In genomic region chr5:150781706-150782614, GRCh38 we compare ENCODE assay signal across 9 cellular contexts. TPM values are rescaled to one million over a fixed set of nuclear protein-coding genes. Genes with fewer than 3 reads are reported as not detected.
DNase-seq lines count a peak whose midpoint lies in the region; ATAC-seq and TF ChIP-seq lines count a peak whose summit lies in the region.
"Had no signal": no experiment of that assay in that cellular context is flagged by ENCODE, and none has a peak within 500 bp of the region (broad histone marks: within the 10 kb centered on the region; RNA-seq: fewer than 3 reads in every experiment).

No MANE protein-coding gene starts in this region.

- no peak for ATAC-seq in HG03045 (IDR thresholded peaks at IDR 0.05; ENCODE audit: unreplicated experiment)

- peaks cover 15% of the 10 kb centered on the region for H3K4me1 Mint-ChIP-seq in neural crest cell

- H3K27me3 Mint-ChIP-seq in neural crest cell (ENCODE audit: low read depth) = peaks cover 30% of the 10 kb centered on the region

- H3K4me1 ChIP-seq in BE2C = peaks cover 3% of the 10 kb centered on the region
- peaks cover 53 to 69% of the 10 kb centered on the region in 2 donors for H3K4me1 ChIP-seq in duodenal mucosa (ENCODE audit: control insufficient read depth in 1 of 2, insufficient read depth in 2 of 2, low read length in 2 of 2)

- no peaks in the 10 kb centered on the region for H3K36me3 ChIP-seq in BE2C
- H3K36me3 ChIP-seq in duodenal mucosa (ENCODE audit: control insufficient read depth in 1 of 2, insufficient read depth in 2 of 2, low read length in 2 of 2) = no peaks in the 10 kb centered on the region

- no peak for TF ChIP-seq CTCF in BE2C (IDR thresholded peaks at IDR 0.05; ENCODE audit: low read depth, low read length)
- no peak for TF ChIP-seq CTCF in neural crest cell (conservative IDR thresholded peaks at IDR 0.05)

- H3K4me3 Mint-ChIP-seq in neural crest cell = peak overlapping the region; percentile 11
- H3K4me3 Mint-ChIP-seq: activated B cell treated with CpG ODN at 0.5 μM for 24 hours had no signal

- peaks cover 3% of the 10 kb centered on the region for H3K9me3 Mint-ChIP-seq in neural crest cell

- H3K4me3 ChIP-seq in BE2C (ENCODE audit: low read depth, low read length) (no peak overlapping the region), duodenal mucosa (ENCODE audit: low read depth in 1 of 2, low read length in 2 of 2) (peak overlapping the region; percentile 6 to 84)

- H3K27ac Mint-ChIP-seq in neural crest cell (ENCODE audit: unreplicated experiment) = no peak overlapping the region
- H3K27ac Mint-ChIP-seq: activated B cell treated with CpG ODN at 0.5 μM for 24 hours had no signal

- H3K36me3 Mint-ChIP-seq in neural crest cell (ENCODE audit: low read depth) = peaks cover 3% of the 10 kb centered on the region

- H3K9me3 ChIP-seq in BE2C (no peaks in the 10 kb centered on the region), duodenal mucosa (ENCODE audit: control insufficient read depth in 1 of 2, low read length in 2 of 2) (no peaks in the 10 kb centered on the region)

- H3K27ac ChIP-seq in duodenal mucosa (ENCODE audit: low read depth, low read length) = peak overlapping the region; percentile 65

- DNase-seq in BE2C = peak; percentile 43
- DNase-seq in NCI-H510A treated with DMSO at 0.1 percent for 48 hours (lab: John Stamatoyannopoulos, UW) = peak; percentile 58
- no peak for DNase-seq in neural crest cell (ENCODE audit: low read depth, low spot score)
- DNase-seq in SIG-M5 (lab: John Stamatoyannopoulos, UW) = no peak
- no peak for DNase-seq in DMS79 treated with DMSO at 0.1 percent for 48 hours (lab: John Stamatoyannopoulos, UW)
- DNase-seq in HPDE6-E6E7 (ENCODE audit: extremely low spot score) = no peak
- DNase-seq: activated B cell treated with CpG ODN at 0.5 μM for 24 hours had no signal

- H3K27me3 ChIP-seq in BE2C (no peaks in the 10 kb centered on the region), duodenal mucosa (ENCODE audit: control insufficient read depth in 1 of 2, insufficient read depth in 2 of 2, low read length in 2 of 2) (peaks cover 0 to 3% of the 10 kb centered on the region in 2 donors)

- H3K9ac ChIP-seq in duodenal mucosa (ENCODE audit: low read depth in 1 of 2, low read length in 2 of 2) = peak overlapping the region; percentile 26 to 41

RNA-seq across cellular contexts. Expression of gene SMIM3, which starts 3.4 kb away (rescaled TPM):
- polyA plus RNA-seq in BE2C (2012; ENCODE audit: insufficient read depth, insufficient read length, low read depth) = 3.1 TPM
- total RNA-seq in neural crest cell = 5.7 and 7.0 TPM in 2 replicates

RNA-seq across cellular contexts. Expression of gene DCTN4, which starts 23.1 kb away (rescaled TPM):
- 86.2 TPM for polyA plus RNA-seq in BE2C (2012; ENCODE audit: insufficient read depth, insufficient read length, low read depth)
- 77.3 and 83.3 TPM in 2 replicates for total RNA-seq in neural crest cell

Comparison
In these comparisons a context has a peak if more than half of its experiments do, and no peak if none do; other contexts are left out.
1. DNase-seq: peak in BE2C (single experiment) and NCI-H510A treated with DMSO at 0.1 percent for 48 hours (single experiment); none in neural crest cell (single experiment), SIG-M5 (single experiment), DMS79 treated with DMSO at 0.1 percent for 48 hours (single experiment) and HPDE6-E6E7 (single experiment).